ENCODE assay signal across 26 cellular contexts in the genomic region with DNA sequence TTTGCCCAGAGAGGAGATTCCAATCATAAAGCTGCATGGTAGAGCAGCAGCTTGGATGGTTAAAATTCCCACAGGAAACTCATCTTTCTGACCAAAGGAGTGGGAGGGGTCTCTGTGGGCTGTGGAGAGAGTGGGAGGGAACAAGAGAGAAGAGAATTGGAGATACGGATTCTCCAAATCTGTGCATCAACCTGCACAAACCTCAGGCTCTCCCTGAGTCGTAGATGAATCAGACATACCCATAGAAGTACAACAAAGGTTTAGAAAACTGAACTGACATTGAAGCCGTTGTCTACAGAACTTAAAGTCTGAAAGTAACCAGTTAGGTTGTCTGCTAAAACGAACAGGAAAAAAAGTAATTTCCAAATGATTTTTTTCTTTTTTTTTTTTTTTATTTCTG. TPM values are rescaled to one million over a fixed set of nuclear protein-coding genes. Genes with fewer than 3 reads are reported as not detected.
DNase-seq lines count a peak whose midpoint lies in the region; ATAC-seq and TF ChIP-seq lines count a peak whose summit lies in the region.
"Had no signal": no experiment of that assay in that cellular context is flagged by ENCODE, and none has a peak within 500 bp of the region (broad histone marks: within the 10 kb centered on the region; RNA-seq: fewer than 3 reads in every experiment).

No MANE protein-coding gene starts in this region.

- TF ChIP-seq CTCF in RWPE1 (conservative IDR thresholded peaks at IDR 0.05; ENCODE audit: low read depth) (no peak), fibroblast of mammary gland (conservative IDR thresholded peaks at IDR 0.05; ENCODE audit: control insufficient read depth, insufficient read depth, low read depth, low read length) (no peak)

- peak; percentile 23 for DNase-seq in EL
- peak; percentile 24 for DNase-seq in M059J (ENCODE audit: low read depth)
- peak; percentile 25 for DNase-seq in RWPE1 (ENCODE audit: low spot score)
- DNase-seq in fibroblast of mammary gland (ENCODE audit: low read depth): peak; percentile 7
- no peak for DNase-seq in GOT3 (lab: John Stamatoyannopoulos, UW)
- no peak for DNase-seq in stimulated activated naive CD4-positive, alpha-beta T cell treated with Interleukin-2 at 50 U/mL for 16 hours (lab: John Stamatoyannopoulos, UW)
- DNase-seq: DMS53; Kasumi-1; MM.1S; NCI-H1048; NCI-H1417 treated with DMSO at 0.1 percent for 48 hours; NCI-H187; NCI-H2107; NCI-H2227 treated with DMSO at 0.1 percent for 48 hours; NCI-H510A treated with DMSO at 0.1 percent for 48 hours; NCI-H748 treated with DMSO at 0.1 percent for 48 hours; NK-92 treated with Interleukin-12 subunit alpha and Interleukin-12 subunit beta, amount 100 ng/mL, for 24 hours; Peyer's patch; SHP77 treated with DMSO at 0.1 percent for 48 hours; SW 1271 had no signal

- POLR2A ChIA-PET in RWPE1 (lab: Yijun Ruan, JAX; ENCODE audit: low non-redundant PET): no interaction called here

- CTCF ChIA-PET in RWPE1 (lab: Yijun Ruan, JAX): no interaction called here

- no peak overlapping the region for H3K4me3 ChIP-seq in fibroblast of mammary gland (ENCODE audit: control insufficient read depth, low read depth, low read length)
- H3K4me3 ChIP-seq: A549, GM23338, Peyer's patch, SK-N-MC had no signal

- ATAC-seq in HG03432 (IDR thresholded peaks at IDR 0.05; ENCODE audit: unreplicated experiment) (no peak), GM21423 (IDR thresholded peaks at IDR 0.05; ENCODE audit: unreplicated experiment) (no peak)
- ATAC-seq: A549, GM23338, HCT116 had no signal

- no peak overlapping the region for H3K27ac ChIP-seq in RWPE1
- H3K27ac ChIP-seq: A549, Peyer's patch, SK-N-MC had no signal

RNA-seq across cellular contexts. Expression of a gene that starts 41.9 kb away (rescaled TPM):
- total RNA-seq in M059J (2014; rRNA removed; shearing (Covaris generic)): 111 and 215 TPM in 2 replicates

Comparison
In these comparisons a context has a peak if more than half of its experiments do, and no peak if none do; other contexts are left out.
1. DNase-seq: peak in EL (single experiment), M059J (single experiment), RWPE1 (single experiment) and fibroblast of mammary gland (single experiment); none in GOT3 (single experiment) and stimulated activated naive CD4-positive, alpha-beta T cell treated with Interleukin-2 at 50 U/mL for 16 hours (single experiment).